Comparison of ENCODE assay signal across 1 cellular context in the genomic region with DNA sequence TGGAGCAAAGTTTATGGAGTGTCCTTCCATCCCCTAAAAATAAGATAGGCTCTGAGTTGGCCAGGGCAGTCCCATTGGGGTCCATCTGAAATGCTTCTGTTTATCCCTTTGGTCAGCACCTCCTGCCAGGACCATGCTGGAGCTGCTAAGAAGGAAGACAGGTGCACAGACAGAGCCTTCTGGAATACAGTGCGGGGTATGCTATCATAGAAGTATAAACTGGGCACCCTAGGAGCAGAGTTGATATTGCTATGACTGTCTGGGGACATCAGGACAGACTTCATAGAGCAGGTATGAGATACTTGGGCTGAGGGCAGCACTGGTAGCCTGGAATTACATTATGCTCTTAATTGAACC.
TF ChIP-seq lines count a peak whose summit lies in the region.

No MANE protein-coding gene starts in this region.

TF ChIP-seq in IMR-90, 13 proteins besides CTCF, POLR2A, EP300 and RAD21 (continued from another document):
- TF ChIP-seq, protein P1, sequence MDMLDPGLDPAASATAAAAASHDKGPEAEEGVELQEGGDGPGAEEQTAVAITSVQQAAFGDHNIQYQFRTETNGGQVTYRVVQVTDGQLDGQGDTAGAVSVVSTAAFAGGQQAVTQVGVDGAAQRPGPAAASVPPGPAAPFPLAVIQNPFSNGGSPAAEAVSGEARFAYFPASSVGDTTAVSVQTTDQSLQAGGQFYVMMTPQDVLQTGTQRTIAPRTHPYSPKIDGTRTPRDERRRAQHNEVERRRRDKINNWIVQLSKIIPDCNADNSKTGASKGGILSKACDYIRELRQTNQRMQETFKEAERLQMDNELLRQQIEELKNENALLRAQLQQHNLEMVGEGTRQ (IDR thresholded peaks at IDR 0.05; ENCODE audit: low read depth, low read length) = no peak
- TF ChIP-seq NFE2L2 (IDR thresholded peaks at IDR 0.05; ENCODE audit: low read depth, low read length) (no peak), MAZ (IDR thresholded peaks at IDR 0.05; ENCODE audit: borderline replicate concordance, low read depth, low read length) (no peak), BHLHE40 (IDR thresholded peaks at IDR 0.05; ENCODE audit: low read depth, low read length) (no peak)
